15 cellular contexts compared by ENCODE assay signal in genomic region chr11:468036-468435, GRCh38. TPM values are rescaled to one million over a fixed set of nuclear protein-coding genes. Genes with fewer than 3 reads are reported as not detected.
DNase-seq lines count a peak whose midpoint lies in the region; ATAC-seq and TF ChIP-seq lines count a peak whose summit lies in the region.
"Had no signal": no experiment of that assay in that cellular context is flagged by ENCODE, and none has a peak within 500 bp of the region (broad histone marks: within the 10 kb centered on the region; RNA-seq: fewer than 3 reads in every experiment).

No MANE protein-coding gene starts in this region.

- peak overlapping the region in 57 of 59 donors; percentile 11 to 100 (median 78) for H3K27ac ChIP-seq in dorsolateral prefrontal cortex
- peak overlapping the region; percentile 8 for H3K27ac ChIP-seq in lower lobe of right lung
- H3K27ac ChIP-seq in thoracic aorta = peak overlapping the region; percentile 71 to 87

- intact Hi-C loops in dorsolateral prefrontal cortex (cut with DNase I) = loop anchor here in 1 of 2 donors (2.0 kb wide), 1 partner anchor 17 kb away; the partner anchor contains the start of gene PTDSS2
- intact Hi-C loops in lower lobe of right lung (cut with DNase I) = no loop called here

- H3K27me3 ChIP-seq in dorsolateral prefrontal cortex (no peaks in the 10 kb centered on the region), lower lobe of right lung (ENCODE audit: low read depth) (no peaks in the 10 kb centered on the region), thoracic aorta (replicated peaks; ENCODE audit: insufficient read depth) (no peaks in the 10 kb centered on the region)
- H3K27me3 ChIP-seq: BE2C had no signal

- ATAC-seq in lower lobe of right lung (no peak), thoracic aorta (ENCODE audit: insufficient number of reproducible peaks, low FRiP score, low read depth) (no peak), HG03521 (IDR thresholded peaks at IDR 0.05; ENCODE audit: unreplicated experiment) (no peak), GM21737 (IDR thresholded peaks at IDR 0.05; ENCODE audit: unreplicated experiment) (no peak)
- ATAC-seq: natural killer cell treated with Interleukin-12 subunit alpha and Interleukin-12 subunit beta and Interleukin-15 and Interleukin-18, amount 100 ng/mL, for 72 hours; sciatic nerve had no signal

- peaks cover 6% of the 10 kb centered on the region for H3K36me3 ChIP-seq in lower lobe of right lung
- no peaks in the 10 kb centered on the region for H3K36me3 ChIP-seq in thoracic aorta
- H3K36me3 ChIP-seq: BE2C had no signal

- H3K4me3 ChIP-seq in dorsolateral prefrontal cortex (no peak overlapping the region), lower lobe of right lung (no peak overlapping the region), thoracic aorta (no peak overlapping the region)

- H3K9me3 ChIP-seq in lower lobe of right lung (no peaks in the 10 kb centered on the region), thoracic aorta (no peaks in the 10 kb centered on the region)
- H3K9me3 ChIP-seq: BE2C had no signal

- H3K4me1 ChIP-seq in lower lobe of right lung (peaks cover 29% of the 10 kb centered on the region), thoracic aorta (ENCODE audit: control insufficient read depth in 1 of 2, low read depth in 2 of 2) (peaks cover 7 to 15% of the 10 kb centered on the region in 2 donors)
- H3K4me1 ChIP-seq: BE2C had no signal

- DNase-seq in NCI-H2227 (lab: John Stamatoyannopoulos, UW; ENCODE audit: unreplicated experiment) (peak; percentile 57), dorsolateral prefrontal cortex (no peak), lower lobe of right lung (no peak), thoracic aorta (ENCODE audit: low spot score) (no peak), NCI-H187 (lab: John Stamatoyannopoulos, UW) (no peak), NCI-H446 (lab: John Stamatoyannopoulos, UW) (no peak)
- DNase-seq: activated T-cell treated with anti-CD3 and anti-CD28 coated beads, Interleukin-2, amount 50 U/mL, for 1 hour; BE2C; kidney glomerular epithelial cell; NK-92 treated with Interleukin-12 subunit alpha and Interleukin-12 subunit beta, amount 100 ng/mL, for 24 hours; SHP77 had no signal

- TF ChIP-seq CTCF in dorsolateral prefrontal cortex (IDR thresholded peaks at IDR 0.05 in 54 of 56, conservative IDR thresholded peaks at IDR 0.05 in 2 of 56; ENCODE audit: low read depth in 1 of 56, partially characterized antibody in 56 of 56) = no peak
- no peak for TF ChIP-seq CTCF in lower lobe of right lung (IDR thresholded peaks at IDR 0.05)
- no peak for TF ChIP-seq CTCF in thoracic aorta (IDR thresholded peaks at IDR 0.05)

RNA-seq across cellular contexts. Expression of gene PTDSS2, which starts 18.0 kb away (rescaled TPM):
- total RNA-seq in dorsolateral prefrontal cortex (10 to 100 TPM; 32.5 to 82.7 (median 53.2) TPM), lower lobe of right lung (32.9 TPM), thoracic aorta (10 to 100 TPM; 34.0 to 34.7 TPM)

RNA-seq across cellular contexts. Expression of gene ANO9, which starts 26.2 kb away (rescaled TPM):
- total RNA-seq in dorsolateral prefrontal cortex (under 1 TPM in 21 of 120 experiments, not detected in 99; 0.08 to 0.70 (median 0.20) TPM), lower lobe of right lung (21.6 TPM), thoracic aorta (1 to 10 TPM in 1 of 2 donors, under 1 TPM in 1; 0.68 to 2.7 TPM)

RNA-seq across cellular contexts. Expression of gene RNH1, which starts 39.0 kb away (rescaled TPM):
- 100 to 1,000 TPM in 68 of 120 experiments, 10 to 100 TPM in 52; 67.4 to 242 (median 102) TPM for total RNA-seq in dorsolateral prefrontal cortex
- 237 TPM for total RNA-seq in lower lobe of right lung
- 100 to 1,000 TPM; 224 to 355 TPM for total RNA-seq in thoracic aorta

RNA-seq across cellular contexts. Expression of gene SIGIRR, which starts 53.2 kb away (rescaled TPM):
- total RNA-seq in dorsolateral prefrontal cortex (10 to 100 TPM; 13.7 to 52.3 (median 29.2) TPM), lower lobe of right lung (91.8 TPM), thoracic aorta (10 to 100 TPM; 24.9 to 36.8 TPM)

Comparison
In these comparisons a context has a peak if more than half of its experiments do, and no peak if none do; other contexts are left out.
1. H3K27ac ChIP-seq: peak in every context shown above with its lines; median percentile 79 in thoracic aorta; 78 in dorsolateral prefrontal cortex; 8 in lower lobe of right lung.